ENCODE assay signal across 9 cellular contexts in genomic region chr2:55490554-55490953, GRCh38. TPM values are rescaled to one million over a fixed set of nuclear protein-coding genes. Genes with fewer than 3 reads are reported as not detected.
DNase-seq lines count a peak whose midpoint lies in the region; ATAC-seq and TF ChIP-seq lines count a peak whose summit lies in the region.
"Had no signal": no experiment of that assay in that cellular context is flagged by ENCODE, and none has a peak within 500 bp of the region (broad histone marks: within the 10 kb centered on the region; RNA-seq: fewer than 3 reads in every experiment).

No MANE protein-coding gene starts in this region.

- H3K79me2 ChIP-seq in fibroblast of lung (ENCODE audit: control insufficient read depth, insufficient read depth, low read length): no peaks in the 10 kb centered on the region

- no peaks in the 10 kb centered on the region for H4K20me1 ChIP-seq in fibroblast of lung (ENCODE audit: control insufficient read depth, extremely low read depth, insufficient read depth, low read length)

- TF ChIP-seq CTCF in fibroblast of lung (conservative IDR thresholded peaks at IDR 0.05 in 1 of 2, IDR thresholded peaks at IDR 0.05 in 1 of 2; ENCODE audit: low read depth in 1 of 2, low read length in 2 of 2): no peak
- no peak for TF ChIP-seq CTCF in Peyer's patch (IDR thresholded peaks at IDR 0.05)

- no peaks in the 10 kb centered on the region for H3K27me3 ChIP-seq in fibroblast of lung (ENCODE audit: control insufficient read depth, insufficient read depth, low read length)
- no peaks in the 10 kb centered on the region for H3K27me3 ChIP-seq in Peyer's patch

- no peak overlapping the region for H3K4me2 ChIP-seq in fibroblast of lung (ENCODE audit: extremely low read depth, insufficient read depth, low read length)

- H3K4me1 ChIP-seq in fibroblast of lung (ENCODE audit: control insufficient read depth, extremely low read depth, insufficient read depth, low read length): no peaks in the 10 kb centered on the region
- H3K4me1 ChIP-seq in Peyer's patch: no peaks in the 10 kb centered on the region

- ATAC-seq in GM18498 (IDR thresholded peaks at IDR 0.05; ENCODE audit: unreplicated experiment): no peak
- ATAC-seq in stimulated activated naive B cell treated with anti-CD40 and anti-IgM and Interleukin-4, amounts not matched to agents 10 μg/mL and 1 μg/mL and 100 μg/mL, for 72 hours (replicated peaks): no peak

- peaks cover 6 to 12% of the 10 kb centered on the region in 2 donors for H3K27me3 Mint-ChIP-seq in stimulated activated naive B cell treated with anti-CD40 and anti-IgM and Interleukin-4, amounts not matched to agents 10 μg/mL and 1 μg/mL and 100 μg/mL, for 72 hours

- H3K27ac Mint-ChIP-seq in stimulated activated naive B cell treated with anti-CD40 and anti-IgM and Interleukin-4, amounts not matched to agents 10 μg/mL and 1 μg/mL and 100 μg/mL, for 72 hours: no peak overlapping the region

- H3K4me3 ChIP-seq in fibroblast of lung (replicated peaks in 1 of 4; ENCODE audit: control extremely low read depth in 1 of 4, insufficient read depth in 1 of 4, low read depth in 3 of 4, low read length in 4 of 4): no peak overlapping the region
- no peak overlapping the region for H3K4me3 ChIP-seq in Peyer's patch
- H3K4me3 ChIP-seq: SK-N-MC had no signal

- DNase-seq in ELR (ENCODE audit: low read depth): peak; percentile 58
- peak; percentile 87 for DNase-seq in NCI-H446 treated with DMSO at 0.1 percent for 48 hours (lab: John Stamatoyannopoulos, UW)
- peak; percentile 75 to 79 for DNase-seq in fibroblast of lung (ENCODE audit: low read depth in 2 of 2)
- peak; percentile 63 for DNase-seq in non-pigmented ciliary epithelial cell (ENCODE audit: low read depth)
- DNase-seq in activated gamma-delta T cell treated with Interleukin-2 at 50 U/mL for 16 hours: no peak
- DNase-seq in Peyer's patch: no peak
- DNase-seq in stimulated activated naive B cell treated with anti-CD40 and anti-IgM and Interleukin-4, amounts not matched to agents 10 μg/mL and 1 μg/mL and 100 μg/mL, for 72 hours: no peak

- no peak overlapping the region for H3K4me3 Mint-ChIP-seq in stimulated activated naive B cell treated with anti-CD40 and anti-IgM and Interleukin-4, amounts not matched to agents 10 μg/mL and 1 μg/mL and 100 μg/mL, for 72 hours

- H3K27ac ChIP-seq in fibroblast of lung (ENCODE audit: insufficient read depth, low read length): no peak overlapping the region
- H3K27ac ChIP-seq in Peyer's patch: no peak overlapping the region
- H3K27ac ChIP-seq: SK-N-MC had no signal

- H3K36me3 Mint-ChIP-seq in stimulated activated naive B cell treated with anti-CD40 and anti-IgM and Interleukin-4, amounts not matched to agents 10 μg/mL and 1 μg/mL and 100 μg/mL, for 72 hours: no peaks in the 10 kb centered on the region

- no peak overlapping the region for H3K9ac ChIP-seq in fibroblast of lung (ENCODE audit: insufficient read depth, low read length)

- no peaks in the 10 kb centered on the region for H3K4me1 Mint-ChIP-seq in stimulated activated naive B cell treated with anti-CD40 and anti-IgM and Interleukin-4, amounts not matched to agents 10 μg/mL and 1 μg/mL and 100 μg/mL, for 72 hours

- H3K9me3 ChIP-seq in fibroblast of lung (ENCODE audit: control insufficient read depth, insufficient read depth, low read depth, low read length) (no peaks in the 10 kb centered on the region), Peyer's patch (no peaks in the 10 kb centered on the region)

- no peaks in the 10 kb centered on the region for H3K9me3 Mint-ChIP-seq in stimulated activated naive B cell treated with anti-CD40 and anti-IgM and Interleukin-4, amounts not matched to agents 10 μg/mL and 1 μg/mL and 100 μg/mL, for 72 hours

- no peaks in the 10 kb centered on the region for H3K36me3 ChIP-seq in fibroblast of lung (ENCODE audit: control insufficient read depth, insufficient read depth, low read length)
- H3K36me3 ChIP-seq in Peyer's patch: no peaks in the 10 kb centered on the region

- no peak for TF ChIP-seq POLR2A in Peyer's patch (IDR thresholded peaks at IDR 0.05)

- no peak overlapping the region for H2AFZ ChIP-seq in fibroblast of lung (ENCODE audit: low read length)

RNA-seq across cellular contexts. Expression of gene CFAP36, which starts 29.0 kb away (rescaled TPM):
- total RNA-seq in fibroblast of lung: 21.3 and 23.4 TPM in 2 replicates
- 32.7 and 37.5 TPM in 2 replicates for polyA plus RNA-seq in fibroblast of lung
- 34.1 and 37.5 TPM in 2 replicates for polyA plus RNA-seq in fibroblast of lung (2012)
- 0.85 and 1.7 TPM in 2 replicates for polyA minus RNA-seq in fibroblast of lung (ENCODE audit: low replicate concordance)
- 10 to 100 TPM in 1 of 4 donors, 1 to 10 TPM in 3; 8.8 to 55.3 (median 10.0) TPM for total RNA-seq in Peyer's patch

Comparison
In these comparisons a context has a peak if more than half of its experiments do, and no peak if none do; other contexts are left out.
1. DNase-seq: peak in ELR (single experiment), NCI-H446 treated with DMSO at 0.1 percent for 48 hours (single experiment), fibroblast of lung (2 of 2) and non-pigmented ciliary epithelial cell (single experiment); none in activated gamma-delta T cell treated with Interleukin-2 at 50 U/mL for 16 hours (single experiment), Peyer's patch (0 of 3) and stimulated activated naive B cell treated with anti-CD40 and anti-IgM and Interleukin-4, amounts not matched to agents 10 μg/mL and 1 μg/mL and 100 μg/mL, for 72 hours (single experiment).